In genomic region chr9:101119206-101119819, GRCh38 we compare ENCODE assay signal across 8 cellular contexts.
DNase-seq lines count a peak whose midpoint lies in the region; ATAC-seq and TF ChIP-seq lines count a peak whose summit lies in the region.

No MANE protein-coding gene starts in this region.

- peak; percentile 60 for ATAC-seq in GM21786 (IDR thresholded peaks at IDR 0.05; ENCODE audit: unreplicated experiment)

- no peak overlapping the region for H3K27ac Mint-ChIP-seq in activated naive CD4-positive, alpha-beta T cell treated with anti-CD3 and anti-CD28 coated beads, Interleukin-2, amount 10 ng/mL, durations not matched to agents 7 days and 5 days
- H3K27ac Mint-ChIP-seq in osteocyte (ENCODE audit: unreplicated experiment) = no peak overlapping the region
- no peak overlapping the region for H3K27ac Mint-ChIP-seq in activated T-helper 1 cell treated with anti-CD3 and anti-CD28 coated beads, Interleukin-12 subunit alpha, Interleukin-12 subunit beta, Interleukin-2, Interleukin-4 antibody, amounts not matched to agents 30 ng/mL and 10 ng/mL and 1 ng/mL, durations not matched to agents 14 hours and 24 hours and 36 hours

- H3K4me1 ChIP-seq in Peyer's patch = no peaks in the 10 kb centered on the region

- TF ChIP-seq POLR2A in Peyer's patch (IDR thresholded peaks at IDR 0.05) = no peak
- TF ChIP-seq POLR2A in erythroblast (IDR thresholded peaks at IDR 0.05; ENCODE audit: low read length) = no peak

- TF ChIP-seq CTCF in Peyer's patch (IDR thresholded peaks at IDR 0.05) (peak in 4 of 6 experiments; percentile 43 to 74 (median 72)), osteocyte (IDR thresholded peaks at IDR 0.05) (peak; percentile 63)

- H3K27ac ChIP-seq in Peyer's patch = no peak overlapping the region

- DNase-seq in activated naive CD4-positive, alpha-beta T cell treated with anti-CD3 and anti-CD28 coated beads, Interleukin-2, amount 10 ng/mL, durations not matched to agents 7 days and 5 days = peak; percentile 24
- DNase-seq in activated naive CD4-positive, alpha-beta T cell treated with anti-CD3 and anti-CD28 coated beads, Interleukin-2, amount 50 U/mL, for 16 hours = no peak
- DNase-seq in Jurkat, Clone E6-1 (ENCODE audit: low read depth, low spot score) = peak; percentile 8
- DNase-seq in Peyer's patch (peak in 2 of 3 donors; percentile 70 to 71), erythroblast (lab: John Stamatoyannopoulos, UW) (peak; percentile 15 to 51), osteocyte (ENCODE audit: extremely low spot score, unreplicated experiment) (no peak)
- DNase-seq in activated T-helper 1 cell treated with anti-CD3 and anti-CD28 coated beads, Interleukin-12 subunit alpha, Interleukin-12 subunit beta, Interleukin-2, Interleukin-4 antibody, amounts not matched to agents 30 ng/mL and 10 ng/mL and 1 ng/mL, durations not matched to agents 14 hours and 24 hours and 36 hours (ENCODE audit: low spot score) = no peak

- H3K27me3 ChIP-seq in Peyer's patch = no peaks in the 10 kb centered on the region

- intact Hi-C loops in activated T-helper 1 cell treated with anti-CD3 and anti-CD28 coated beads, Interleukin-12 subunit alpha, Interleukin-12 subunit beta, Interleukin-2, Interleukin-4 antibody, amounts not matched to agents 30 ng/mL and 10 ng/mL and 1 ng/mL, durations not matched to agents 14 hours and 24 hours and 36 hours (cut with micrococcal nuclease) = loop anchor here (1.0 kb wide), 1 partner anchor 192 kb away; no protein-coding TSS in a partner anchor

- H3K4me3 Mint-ChIP-seq in activated naive CD4-positive, alpha-beta T cell treated with anti-CD3 and anti-CD28 coated beads, Interleukin-2, amount 10 ng/mL, durations not matched to agents 7 days and 5 days = no peak overlapping the region
- H3K4me3 Mint-ChIP-seq in osteocyte (ENCODE audit: unreplicated experiment) = no peak overlapping the region
- H3K4me3 Mint-ChIP-seq in activated T-helper 1 cell treated with anti-CD3 and anti-CD28 coated beads, Interleukin-12 subunit alpha, Interleukin-12 subunit beta, Interleukin-2, Interleukin-4 antibody, amounts not matched to agents 30 ng/mL and 10 ng/mL and 1 ng/mL, durations not matched to agents 14 hours and 24 hours and 36 hours = no peak overlapping the region

- no peaks in the 10 kb centered on the region for H3K36me3 ChIP-seq in Peyer's patch

- no peaks in the 10 kb centered on the region for H3K9me3 ChIP-seq in Peyer's patch

- H3K27me3 Mint-ChIP-seq in activated naive CD4-positive, alpha-beta T cell treated with anti-CD3 and anti-CD28 coated beads, Interleukin-2, amount 10 ng/mL, durations not matched to agents 7 days and 5 days = peaks cover 3% of the 10 kb centered on the region
- peaks cover 2% of the 10 kb centered on the region for H3K27me3 Mint-ChIP-seq in osteocyte (ENCODE audit: unreplicated experiment)
- peaks cover 3% of the 10 kb centered on the region for H3K27me3 Mint-ChIP-seq in activated T-helper 1 cell treated with anti-CD3 and anti-CD28 coated beads, Interleukin-12 subunit alpha, Interleukin-12 subunit beta, Interleukin-2, Interleukin-4 antibody, amounts not matched to agents 30 ng/mL and 10 ng/mL and 1 ng/mL, durations not matched to agents 14 hours and 24 hours and 36 hours (ENCODE audit: insufficient read depth)

- CTCF ChIA-PET in activated naive CD4-positive, alpha-beta T cell treated with anti-CD3 and anti-CD28 coated beads, Interleukin-2, amount 10 ng/mL, durations not matched to agents 7 days and 5 days (lab: Charles Lee) = interaction anchor here (0.6 to 1.5 kb wide), 7 partner anchors 20 to 1477 kb away, joined by 3 to 10 read pairs (median 3); no protein-coding TSS in a partner anchor

- H3K4me1 Mint-ChIP-seq in activated naive CD4-positive, alpha-beta T cell treated with anti-CD3 and anti-CD28 coated beads, Interleukin-2, amount 10 ng/mL, durations not matched to agents 7 days and 5 days = no peaks in the 10 kb centered on the region
- H3K4me1 Mint-ChIP-seq in osteocyte (ENCODE audit: unreplicated experiment) = no peaks in the 10 kb centered on the region
- H3K4me1 Mint-ChIP-seq in activated T-helper 1 cell treated with anti-CD3 and anti-CD28 coated beads, Interleukin-12 subunit alpha, Interleukin-12 subunit beta, Interleukin-2, Interleukin-4 antibody, amounts not matched to agents 30 ng/mL and 10 ng/mL and 1 ng/mL, durations not matched to agents 14 hours and 24 hours and 36 hours (ENCODE audit: low read depth) = no peaks in the 10 kb centered on the region

- H3K36me3 Mint-ChIP-seq in activated naive CD4-positive, alpha-beta T cell treated with anti-CD3 and anti-CD28 coated beads, Interleukin-2, amount 10 ng/mL, durations not matched to agents 7 days and 5 days = no peaks in the 10 kb centered on the region
- H3K36me3 Mint-ChIP-seq in osteocyte (ENCODE audit: unreplicated experiment) = no peaks in the 10 kb centered on the region
- H3K36me3 Mint-ChIP-seq in activated T-helper 1 cell treated with anti-CD3 and anti-CD28 coated beads, Interleukin-12 subunit alpha, Interleukin-12 subunit beta, Interleukin-2, Interleukin-4 antibody, amounts not matched to agents 30 ng/mL and 10 ng/mL and 1 ng/mL, durations not matched to agents 14 hours and 24 hours and 36 hours (ENCODE audit: low read depth) = no peaks in the 10 kb centered on the region

- no peak overlapping the region for H3K4me3 ChIP-seq in Jurkat, Clone E6-1 (ENCODE audit: low read length)
- H3K4me3 ChIP-seq in Peyer's patch = no peak overlapping the region

- H3K9me3 Mint-ChIP-seq in activated naive CD4-positive, alpha-beta T cell treated with anti-CD3 and anti-CD28 coated beads, Interleukin-2, amount 10 ng/mL, durations not matched to agents 7 days and 5 days = no peaks in the 10 kb centered on the region
- H3K9me3 Mint-ChIP-seq in osteocyte (ENCODE audit: unreplicated experiment) = peaks cover 8% of the 10 kb centered on the region
- peaks cover 4% of the 10 kb centered on the region for H3K9me3 Mint-ChIP-seq in activated T-helper 1 cell treated with anti-CD3 and anti-CD28 coated beads, Interleukin-12 subunit alpha, Interleukin-12 subunit beta, Interleukin-2, Interleukin-4 antibody, amounts not matched to agents 30 ng/mL and 10 ng/mL and 1 ng/mL, durations not matched to agents 14 hours and 24 hours and 36 hours

Comparison
In these comparisons a context has a peak if more than half of its experiments do, and no peak if none do; other contexts are left out.
1. DNase-seq: peak in activated naive CD4-positive, alpha-beta T cell treated with anti-CD3 and anti-CD28 coated beads, Interleukin-2, amount 10 ng/mL, durations not matched to agents 7 days and 5 days (single experiment), Jurkat, Clone E6-1 (single experiment), Peyer's patch (2 of 3) and erythroblast (2 of 2); none in activated naive CD4-positive, alpha-beta T cell treated with anti-CD3 and anti-CD28 coated beads, Interleukin-2, amount 50 U/mL, for 16 hours (single experiment), osteocyte (single experiment) and activated T-helper 1 cell treated with anti-CD3 and anti-CD28 coated beads, Interleukin-12 subunit alpha, Interleukin-12 subunit beta, Interleukin-2, Interleukin-4 antibody, amounts not matched to agents 30 ng/mL and 10 ng/mL and 1 ng/mL, durations not matched to agents 14 hours and 24 hours and 36 hours (single experiment).